ENCODE assay signal across 21 cellular contexts in genomic region chr13:67726979-67727378, GRCh38.
"Had no signal": no experiment of that assay in that cellular context is flagged by ENCODE, and none has a peak within 500 bp of the region (broad histone marks: within the 10 kb centered on the region; RNA-seq: fewer than 3 reads in every experiment).

No MANE protein-coding gene starts in this region.

- H3K36me3 Mint-ChIP-seq: activated naive CD8-positive, alpha-beta T cell treated with anti-CD3 and anti-CD28 coated beads for 36 hours; type B pancreatic cell had no signal

- ATAC-seq: activated T-cell treated with anti-CD3 and anti-CD28 coated beads, Interleukin-2, amount 50 U/mL, for 72 hours; gastrocnemius medialis; natural killer cell treated with Interleukin-12 subunit alpha and Interleukin-12 subunit beta and Interleukin-15 and Interleukin-18, amount 100 ng/mL, for 72 hours; right cardiac atrium; stimulated activated naive CD8-positive, alpha-beta T cell treated with anti-CD3 and anti-CD28 coated beads, Interleukin-15, Interleukin-2, amounts not matched to agents 100 U/mL and 50 U/mL, for 24 hours had no signal

- H3K4me1 ChIP-seq: gastrocnemius medialis, left ventricle myocardium inferior had no signal

- DNase-seq: activated CD4-positive, alpha-beta T cell treated with anti-CD3 and anti-CD28 coated beads, Interleukin-2, amount 10 ng/mL, durations not matched to agents 7 days and 5 days; activated CD8-positive, alpha-beta memory T cell treated with anti-CD3 and anti-CD28 coated beads, Interleukin-2, amount 50 U/mL, for 48 hours; activated naive CD8-positive, alpha-beta T cell treated with anti-CD3 and anti-CD28 coated beads for 36 hours; activated T-cell treated with anti-CD3 and anti-CD28 coated beads, Interleukin-2, amount 50 U/mL, for 72 hours; effector memory CD4-positive, alpha-beta T cell; gastrocnemius medialis; left ventricle myocardium inferior; mesenchymal stem cell; nucleus accumbens; right cardiac atrium; small intestine; stimulated activated CD4-positive, alpha-beta T cell treated with anti-CD3 and anti-CD28 coated beads, Interleukin-4, amount 100 ng/mL, for 4 hours; stimulated activated CD8-positive, alpha-beta memory T cell treated with anti-CD3 and anti-CD28 coated beads, Interleukin-4, amount 100 ng/mL, for 48 hours; stimulated activated naive CD8-positive, alpha-beta T cell treated with anti-CD3 and anti-CD28 coated beads, Interleukin-15, Interleukin-2, amounts not matched to agents 100 U/mL and 50 U/mL, for 24 hours had no signal

- H3K4me3 ChIP-seq: gastrocnemius medialis, left ventricle myocardium inferior had no signal

- H3K27ac Mint-ChIP-seq: activated CD4-positive, alpha-beta T cell treated with anti-CD3 and anti-CD28 coated beads, Interleukin-2, amount 10 ng/mL, durations not matched to agents 7 days and 5 days; activated naive CD8-positive, alpha-beta T cell treated with anti-CD3 and anti-CD28 coated beads for 36 hours; activated T-cell treated with anti-CD3 and anti-CD28 coated beads, Interleukin-2, amount 50 U/mL, for 72 hours; brain; dendritic cell treated with granulocyte-macrophage colony-stimulating factor and Interleukin-4, amounts not matched to agents 40 ng/mL and 50 ng/mL, for 4 days; natural killer cell treated with Interleukin-12 subunit alpha and Interleukin-12 subunit beta and Interleukin-15 and Interleukin-18, amount 100 ng/mL, for 72 hours; progenitor cell of endocrine pancreas; type B pancreatic cell had no signal

- H3K9me3 ChIP-seq: gastrocnemius medialis had no signal

- FAIRE-seq: keratinocyte had no signal

- H3K27ac ChIP-seq: epithelial cell of prostate, gastrocnemius medialis, left ventricle myocardium inferior had no signal

- H3K36me3 ChIP-seq: gastrocnemius medialis, left ventricle myocardium inferior had no signal

- H3K27me3 Mint-ChIP-seq: activated CD4-positive, alpha-beta T cell treated with anti-CD3 and anti-CD28 coated beads, Interleukin-2, amount 10 ng/mL, durations not matched to agents 7 days and 5 days; activated naive CD8-positive, alpha-beta T cell treated with anti-CD3 and anti-CD28 coated beads for 36 hours; dendritic cell treated with granulocyte-macrophage colony-stimulating factor and Interleukin-4, amounts not matched to agents 40 ng/mL and 50 ng/mL, for 4 days; natural killer cell treated with Interleukin-12 subunit alpha and Interleukin-12 subunit beta and Interleukin-15 and Interleukin-18, amount 100 ng/mL, for 72 hours; progenitor cell of endocrine pancreas; type B pancreatic cell had no signal

- H3K27me3 ChIP-seq: gastrocnemius medialis had no signal

- H3K4me3 Mint-ChIP-seq: activated CD4-positive, alpha-beta T cell treated with anti-CD3 and anti-CD28 coated beads, Interleukin-2, amount 10 ng/mL, durations not matched to agents 7 days and 5 days; activated naive CD8-positive, alpha-beta T cell treated with anti-CD3 and anti-CD28 coated beads for 36 hours; activated T-cell treated with anti-CD3 and anti-CD28 coated beads, Interleukin-2, amount 50 U/mL, for 72 hours; brain; dendritic cell treated with granulocyte-macrophage colony-stimulating factor and Interleukin-4, amounts not matched to agents 40 ng/mL and 50 ng/mL, for 4 days; natural killer cell treated with Interleukin-12 subunit alpha and Interleukin-12 subunit beta and Interleukin-15 and Interleukin-18, amount 100 ng/mL, for 72 hours; type B pancreatic cell had no signal

- H3K4me1 Mint-ChIP-seq: activated CD4-positive, alpha-beta T cell treated with anti-CD3 and anti-CD28 coated beads, Interleukin-2, amount 10 ng/mL, durations not matched to agents 7 days and 5 days; activated naive CD8-positive, alpha-beta T cell treated with anti-CD3 and anti-CD28 coated beads for 36 hours; brain had no signal
